Comparison of ENCODE assay signal across 2 cellular contexts in genomic region chr19:5324947-5325346, GRCh38.
TF ChIP-seq lines count a peak whose summit lies in the region.

No MANE protein-coding gene starts in this region.

TF ChIP-seq in HepG2, 621 proteins besides CTCF, POLR2A, EP300 and RAD21:
- TF ChIP-seq ZMYM3 (CRISPR knock-in tag; IDR thresholded peaks at IDR 0.05), result peak; percentile 82
- TF ChIP-seq ZNF556 (CRISPR knock-in tag; IDR thresholded peaks at IDR 0.05; ENCODE audit: borderline replicate concordance), result no peak
- TF ChIP-seq ZFP36L1 (CRISPR knock-in tag; IDR thresholded peaks at IDR 0.05), result no peak
- TF ChIP-seq ATF7-NPFF (CRISPR knock-in tag; IDR thresholded peaks at IDR 0.05; ENCODE audit: low read depth), result no peak
- TF ChIP-seq, protein P1, sequence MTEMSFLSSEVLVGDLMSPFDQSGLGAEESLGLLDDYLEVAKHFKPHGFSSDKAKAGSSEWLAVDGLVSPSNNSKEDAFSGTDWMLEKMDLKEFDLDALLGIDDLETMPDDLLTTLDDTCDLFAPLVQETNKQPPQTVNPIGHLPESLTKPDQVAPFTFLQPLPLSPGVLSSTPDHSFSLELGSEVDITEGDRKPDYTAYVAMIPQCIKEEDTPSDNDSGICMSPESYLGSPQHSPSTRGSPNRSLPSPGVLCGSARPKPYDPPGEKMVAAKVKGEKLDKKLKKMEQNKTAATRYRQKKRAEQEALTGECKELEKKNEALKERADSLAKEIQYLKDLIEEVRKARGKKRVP (CRISPR knock-in tag; IDR thresholded peaks at IDR 0.05), result no peak
TF ChIP-seq in HepG2: peak in this region for 1.

TF ChIP-seq in GM12878, 131 proteins besides CTCF, POLR2A, EP300 and RAD21:
- TF ChIP-seq ZNF274 (IDR thresholded peaks at IDR 0.05; ENCODE audit: insufficient read depth, insufficient read length), result no peak
- no peak for TF ChIP-seq RAD51 (IDR thresholded peaks at IDR 0.05)
- TF ChIP-seq, protein P2, sequence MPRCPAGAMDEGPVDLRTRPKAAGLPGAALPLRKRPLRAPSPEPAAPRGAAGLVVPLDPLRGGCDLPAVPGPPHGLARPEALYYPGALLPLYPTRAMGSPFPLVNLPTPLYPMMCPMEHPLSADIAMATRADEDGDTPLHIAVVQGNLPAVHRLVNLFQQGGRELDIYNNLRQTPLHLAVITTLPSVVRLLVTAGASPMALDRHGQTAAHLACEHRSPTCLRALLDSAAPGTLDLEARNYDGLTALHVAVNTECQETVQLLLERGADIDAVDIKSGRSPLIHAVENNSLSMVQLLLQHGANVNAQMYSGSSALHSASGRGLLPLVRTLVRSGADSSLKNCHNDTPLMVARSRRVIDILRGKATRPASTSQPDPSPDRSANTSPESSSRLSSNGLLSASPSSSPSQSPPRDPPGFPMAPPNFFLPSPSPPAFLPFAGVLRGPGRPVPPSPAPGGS (IDR thresholded peaks at IDR 0.05; ENCODE audit: borderline replicate concordance, insufficient read depth, low read depth, low read length, poor library complexity, severe bottlenecking), result no peak
- 0 out of 2 replicates have a peak, but pooled peaks have one; percentile 26 for TF ChIP-seq YY1 (IDR thresholded peaks at IDR 0.05; ENCODE audit: low read depth, low read length)
- TF ChIP-seq, protein P3, sequence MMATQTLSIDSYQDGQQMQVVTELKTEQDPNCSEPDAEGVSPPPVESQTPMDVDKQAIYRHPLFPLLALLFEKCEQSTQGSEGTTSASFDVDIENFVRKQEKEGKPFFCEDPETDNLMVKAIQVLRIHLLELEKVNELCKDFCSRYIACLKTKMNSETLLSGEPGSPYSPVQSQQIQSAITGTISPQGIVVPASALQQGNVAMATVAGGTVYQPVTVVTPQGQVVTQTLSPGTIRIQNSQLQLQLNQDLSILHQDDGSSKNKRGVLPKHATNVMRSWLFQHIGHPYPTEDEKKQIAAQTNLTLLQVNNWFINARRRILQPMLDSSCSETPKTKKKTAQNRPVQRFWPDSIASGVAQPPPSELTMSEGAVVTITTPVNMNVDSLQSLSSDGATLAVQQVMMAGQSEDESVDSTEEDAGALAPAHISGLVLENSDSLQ (IDR thresholded peaks at IDR 0.05), result peak; percentile 75
- no peak for TF ChIP-seq ELK1 (IDR thresholded peaks at IDR 0.05; ENCODE audit: low read depth, low read length)
- no peak for TF ChIP-seq POLR2AphosphoS5 (IDR thresholded peaks at IDR 0.05; ENCODE audit: low read length)
- TF ChIP-seq ZBED1 (IDR thresholded peaks at IDR 0.05; ENCODE audit: borderline replicate concordance), result no peak
- TF ChIP-seq SMARCA5 (IDR thresholded peaks at IDR 0.05), result peak; percentile 43
- no peak for TF ChIP-seq RBBP5 (conservative IDR thresholded peaks at IDR 0.05)
- no peak for TF ChIP-seq ZNF622 (IDR thresholded peaks at IDR 0.05)
